1 cellular context compared by ENCODE assay signal in genomic region chr2:206217162-206217561, GRCh38.
TF ChIP-seq lines count a peak whose summit lies in the region.

No MANE protein-coding gene starts in this region.

TF ChIP-seq in A549, 52 proteins besides CTCF, POLR2A, EP300 and RAD21:
- TF ChIP-seq FOSB (CRISPR knock-in tag; IDR thresholded peaks at IDR 0.05), result no peak
- no peak for TF ChIP-seq NPAS2 (CRISPR knock-in tag; IDR thresholded peaks at IDR 0.05; ENCODE audit: borderline replicate concordance)
- TF ChIP-seq BCL3 (IDR thresholded peaks at IDR 0.05), result no peak
- TF ChIP-seq HOXB5 (CRISPR knock-in tag; IDR thresholded peaks at IDR 0.05), result no peak
- no peak for TF ChIP-seq KDM1A (IDR thresholded peaks at IDR 0.05; ENCODE audit: low read depth)
- no peak for TF ChIP-seq PBX3 (IDR thresholded peaks at IDR 0.05)
- no peak for TF ChIP-seq HDAC2 (IDR thresholded peaks at IDR 0.05)
- TF ChIP-seq CHD2 (IDR thresholded peaks at IDR 0.05; ENCODE audit: low read length, partially characterized antibody), result no peak
